Comparison of ENCODE assay signal across 9 cellular contexts in the genomic region with DNA sequence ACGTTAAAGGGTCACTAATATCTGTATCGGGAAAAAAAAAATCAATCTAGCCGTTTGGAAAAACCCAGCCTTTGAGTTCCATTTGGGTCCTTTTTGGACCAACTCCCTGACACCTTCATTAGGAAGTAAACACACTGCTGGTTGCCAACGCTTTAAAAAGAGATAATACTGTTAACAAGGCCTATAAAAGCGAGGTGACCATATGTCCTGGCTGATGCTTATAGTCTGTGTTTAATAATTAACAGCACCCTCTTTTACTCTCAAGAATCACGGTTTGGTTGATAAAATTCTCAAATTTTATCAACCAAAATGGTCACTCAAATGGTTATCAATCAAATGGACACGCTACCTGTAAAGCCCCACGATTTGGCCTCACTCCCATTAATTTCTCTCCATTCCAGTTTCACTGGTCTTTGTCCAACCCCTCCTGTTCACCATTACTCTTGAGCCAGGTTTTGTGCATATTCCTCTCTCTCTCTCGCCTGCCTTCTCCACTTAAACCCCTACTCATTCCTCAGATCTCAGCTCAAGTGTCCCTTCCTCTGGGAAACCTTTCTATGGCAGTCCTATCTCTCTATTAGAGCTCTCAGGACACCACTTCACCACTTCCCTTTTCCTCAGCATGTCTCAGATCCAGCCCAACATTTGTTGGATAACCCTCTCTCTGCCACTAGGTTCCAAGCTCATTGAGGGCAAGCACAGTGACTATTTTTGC. TPM values are rescaled to one million over a fixed set of nuclear protein-coding genes. Genes with fewer than 3 reads are reported as not detected.
A peak's percentile ranks its signal among the peaks of the same experiment; 100 is the strongest.
DNase-seq lines count a peak whose midpoint lies in the region; ATAC-seq and TF ChIP-seq lines count a peak whose summit lies in the region.
"Had no signal": no experiment of that assay in that cellular context is flagged by ENCODE, and none has a peak within 500 bp of the region (broad histone marks: within the 10 kb centered on the region; RNA-seq: fewer than 3 reads in every experiment).

No MANE protein-coding gene starts in this region.

- H3K4me3 Mint-ChIP-seq in activated naive CD4-positive, alpha-beta T cell treated with anti-CD3 and anti-CD28 coated beads, Interleukin-2, amount 50 U/mL, for 24 hours = peak overlapping the region; percentile 97
- H3K4me3 Mint-ChIP-seq in activated CD8-positive, alpha-beta T cell treated with anti-CD3 and anti-CD28 coated beads, Interleukin-2, amount 10 ng/mL, durations not matched to agents 7 days and 5 days = peak overlapping the region; percentile 100

- H3K27ac ChIP-seq in upper lobe of right lung (peak overlapping the region; percentile 61), uterus (peak overlapping the region in 1 of 2 donors; percentile 98)

- peaks cover 4% of the 10 kb centered on the region for H3K9me3 Mint-ChIP-seq in activated naive CD4-positive, alpha-beta T cell treated with anti-CD3 and anti-CD28 coated beads, Interleukin-2, amount 50 U/mL, for 24 hours
- H3K9me3 Mint-ChIP-seq in activated CD8-positive, alpha-beta T cell treated with anti-CD3 and anti-CD28 coated beads, Interleukin-2, amount 10 ng/mL, durations not matched to agents 7 days and 5 days (ENCODE audit: insufficient read depth) = no peaks in the 10 kb centered on the region

- H3K4me3 ChIP-seq in upper lobe of right lung (peak overlapping the region; percentile 73), uterus (no peak overlapping the region)
- H3K4me3 ChIP-seq: lung had no signal

- H3K27me3 ChIP-seq in upper lobe of right lung (no peaks in the 10 kb centered on the region), uterus (no peaks in the 10 kb centered on the region)

- POLR2A ChIA-PET in activated CD8-positive, alpha-beta T cell treated with anti-CD3 and anti-CD28 coated beads, Interleukin-2, amount 10 ng/mL, durations not matched to agents 7 days and 5 days (lab: Charles Lee) = interaction anchor here (0.6 to 9.7 kb wide), 13 partner anchors 8 to 369 kb away, joined by 3 to 293 read pairs (median 4); a partner anchor contains a TSS

- no peak for TF ChIP-seq CTCF in upper lobe of right lung (IDR thresholded peaks at IDR 0.05)
- TF ChIP-seq CTCF in uterus (IDR thresholded peaks at IDR 0.05) = no peak

- no peaks in the 10 kb centered on the region for H3K27me3 Mint-ChIP-seq in activated naive CD4-positive, alpha-beta T cell treated with anti-CD3 and anti-CD28 coated beads, Interleukin-2, amount 50 U/mL, for 24 hours
- no peaks in the 10 kb centered on the region for H3K27me3 Mint-ChIP-seq in activated CD8-positive, alpha-beta T cell treated with anti-CD3 and anti-CD28 coated beads, Interleukin-2, amount 10 ng/mL, durations not matched to agents 7 days and 5 days (ENCODE audit: low read depth)

- ATAC-seq in activated CD8-positive, alpha-beta T cell treated with anti-CD3 and anti-CD28 coated beads, Interleukin-2, amount 10 ng/mL, durations not matched to agents 7 days and 5 days = no peak
- peak; percentile 43 for ATAC-seq in left colon
- peak; percentile 48 for ATAC-seq in upper lobe of right lung

- H3K36me3 ChIP-seq in upper lobe of right lung (peaks cover 8% of the 10 kb centered on the region), uterus (no peaks in the 10 kb centered on the region)

- intact Hi-C loops in left colon (cut with DNase I, micrococcal nuclease) = loop anchor here in 1 of 2 donors (5.0 kb wide), 2 partner anchors 64 to 324 kb away; no protein-coding TSS in a partner anchor
- intact Hi-C loops in upper lobe of right lung (cut with DNase I) = no loop called here
- intact Hi-C loops in uterus (cut with DNase I; ENCODE audit: low total_unique reads) = no loop called here

- peaks cover 59% of the 10 kb centered on the region for H3K4me1 Mint-ChIP-seq in activated naive CD4-positive, alpha-beta T cell treated with anti-CD3 and anti-CD28 coated beads, Interleukin-2, amount 50 U/mL, for 24 hours
- peaks cover 80% of the 10 kb centered on the region for H3K4me1 Mint-ChIP-seq in activated CD8-positive, alpha-beta T cell treated with anti-CD3 and anti-CD28 coated beads, Interleukin-2, amount 10 ng/mL, durations not matched to agents 7 days and 5 days (ENCODE audit: low read depth)

- CTCF ChIA-PET in activated CD8-positive, alpha-beta T cell treated with anti-CD3 and anti-CD28 coated beads, Interleukin-2, amount 10 ng/mL, durations not matched to agents 7 days and 5 days (lab: Charles Lee) = interaction anchor here (0.6 to 6.8 kb wide), 16 partner anchors 7 to 754 kb away, joined by 3 to 48 read pairs (median 4); a partner anchor contains a TSS

- H3K27ac Mint-ChIP-seq in activated naive CD4-positive, alpha-beta T cell treated with anti-CD3 and anti-CD28 coated beads, Interleukin-2, amount 50 U/mL, for 24 hours = peak overlapping the region; percentile 98
- peak overlapping the region; percentile 86 for H3K27ac Mint-ChIP-seq in activated CD8-positive, alpha-beta T cell treated with anti-CD3 and anti-CD28 coated beads, Interleukin-2, amount 10 ng/mL, durations not matched to agents 7 days and 5 days

- no peak for DNase-seq in activated naive CD4-positive, alpha-beta T cell (lab: John Stamatoyannopoulos, UW)
- no peak for DNase-seq in activated CD8-positive, alpha-beta T cell treated with anti-CD3 and anti-CD28 coated beads, Interleukin-2, amount 10 ng/mL, durations not matched to agents 7 days and 5 days
- DNase-seq in left colon (no peak), upper lobe of right lung (no peak), uterus (no peak), midbrain (lab: John Stamatoyannopoulos, UW) (no peak), SK-N-DZ (ENCODE audit: low spot score) (no peak)

- peaks cover 57% of the 10 kb centered on the region for H3K36me3 Mint-ChIP-seq in activated naive CD4-positive, alpha-beta T cell treated with anti-CD3 and anti-CD28 coated beads, Interleukin-2, amount 50 U/mL, for 24 hours
- peaks cover 64% of the 10 kb centered on the region for H3K36me3 Mint-ChIP-seq in activated CD8-positive, alpha-beta T cell treated with anti-CD3 and anti-CD28 coated beads, Interleukin-2, amount 10 ng/mL, durations not matched to agents 7 days and 5 days (ENCODE audit: low read depth)

- no peak for TF ChIP-seq POLR2A in uterus (IDR thresholded peaks at IDR 0.05)

- H3K4me1 ChIP-seq in upper lobe of right lung = peaks cover 68% of the 10 kb centered on the region
- H3K4me1 ChIP-seq in uterus = peaks cover 3 to 11% of the 10 kb centered on the region in 2 donors

- H3K9me3 ChIP-seq in upper lobe of right lung = no peaks in the 10 kb centered on the region
- H3K9me3 ChIP-seq in uterus = no peaks in the 10 kb centered on the region

RNA-seq across cellular contexts. Expression of a gene that starts 9.5 kb away (rescaled TPM):
- total RNA-seq in activated CD8-positive, alpha-beta T cell treated with anti-CD3 and anti-CD28 coated beads, Interleukin-2, amount 10 ng/mL, durations not matched to agents 7 days and 5 days = 100 to 1,000 TPM; 113 to 118 TPM
- total RNA-seq in left colon (100 to 1,000 TPM; 144 to 182 TPM), upper lobe of right lung (163 TPM), uterus (100 to 1,000 TPM in 1 of 4 donors, 10 to 100 TPM in 3; 40.4 to 214 (median 70.1) TPM)
- polyA plus RNA-seq in SK-N-DZ (2014; cell fraction: cytosol; rRNA removed) = 7.6 and 11.3 TPM in 2 replicates
- polyA plus RNA-seq in SK-N-DZ (2014; cell fraction: nucleus; rRNA removed) = 8.0 and 12.6 TPM in 2 replicates
